1 cellular context compared by ENCODE assay signal in genomic region chr6:94052754-94053153, GRCh38.
TF ChIP-seq lines count a peak whose summit lies in the region.

No MANE protein-coding gene starts in this region.

TF ChIP-seq in GM23338, 12 proteins besides CTCF, POLR2A, EP300 and RAD21:
- TF ChIP-seq ZNF462 (CRISPR knock-in tag; IDR thresholded peaks at IDR 0.05) (no peak), EZH2phosphoT487 (IDR thresholded peaks at IDR 0.05; ENCODE audit: unreplicated experiment) (no peak), ZNF114 (CRISPR knock-in tag; IDR thresholded peaks at IDR 0.05) (no peak), REST (IDR thresholded peaks at IDR 0.05; ENCODE audit: unreplicated experiment) (no peak), EZH2 (IDR thresholded peaks at IDR 0.05; ENCODE audit: low read depth, unreplicated experiment) (no peak), CREB1 (CRISPR knock-in tag; IDR thresholded peaks at IDR 0.05; ENCODE audit: low read depth) (no peak)
